In genomic region chr10:21158301-21158700, GRCh38 we compare ENCODE assay signal across 36 cellular contexts.
"Had no signal": no experiment of that assay in that cellular context is flagged by ENCODE, and none has a peak within 500 bp of the region (broad histone marks: within the 10 kb centered on the region; RNA-seq: fewer than 3 reads in every experiment).

No MANE protein-coding gene starts in this region.

- H3K36me3 ChIP-seq: MG63 had no signal

- H3K9me3 ChIP-seq: MG63 had no signal

- H3K4me3 ChIP-seq: MG63 had no signal

- DNase-seq: Kasumi-1, MG63, MM.1S, MV-4-11, NCI-H1048, NCI-H1092, NCI-H1092 treated with DMSO at 0.1 percent for 48 hours, NCI-H1105, NCI-H1105 treated with DMSO at 0.1 percent for 48 hours, NCI-H1417, NCI-H1417 treated with DMSO at 0.1 percent for 48 hours, NCI-H1436, NCI-H1436 treated with DMSO at 0.1 percent for 48 hours, NCI-H146, NCI-H1694, NCI-H1694 treated with DMSO at 0.1 percent for 48 hours, NCI-H187, NCI-H187 treated with DMSO at 0.1 percent for 48 hours, NCI-H1930, NCI-H2029, NCI-H2029 treated with DMSO at 0.1 percent for 48 hours, NCI-H2081, NCI-H2081 treated with DMSO at 0.1 percent for 48 hours, NCI-H2107, NCI-H2171, NCI-H2171 treated with DMSO at 0.1 percent for 48 hours, NCI-H2227 treated with DMSO at 0.1 percent for 48 hours, NCI-H226, NCI-H345, NCI-H446, NCI-H446 treated with DMSO at 0.1 percent for 48 hours, NCI-H510A, NCI-H510A treated with DMSO at 0.1 percent for 48 hours, NCI-H524, NCI-H524 treated with DMSO at 0.1 percent for 48 hours, NCI-H526 had no signal

- H3K27me3 ChIP-seq: MG63 had no signal
